ENCODE assay signal across 8 cellular contexts in genomic region chr17:32083549-32083948, GRCh38. TPM values are rescaled to one million over a fixed set of nuclear protein-coding genes. Genes with fewer than 3 reads are reported as not detected.
A peak's percentile ranks its signal among the peaks of the same experiment; 100 is the strongest.
DNase-seq lines count a peak whose midpoint lies in the region; ATAC-seq and TF ChIP-seq lines count a peak whose summit lies in the region.
"Not testable (repeated sequence)": the region's sequence is repeated elsewhere in the genome, so short reads cannot be mapped to it uniquely, and the experiment has no call there.

No MANE protein-coding gene starts in this region.

- intact Hi-C loops in Panc1 (cut with micrococcal nuclease; ENCODE audit: unreplicated experiment) = not testable (repeated sequence)

- BruUV-seq in Panc1 (replicated peaks; lab: Mats Ljungman, UMichigan) = not testable (repeated sequence)

- POLR2A ChIA-PET in Panc1 (lab: Charles Lee) = not testable (repeated sequence)

- H3K4me3 Mint-ChIP-seq in activated naive CD8-positive, alpha-beta T cell treated with anti-CD3 and anti-CD28 coated beads for 36 hours = peak overlapping the region; percentile 61
- H3K4me3 Mint-ChIP-seq in endodermal cell (peak overlapping the region; percentile 54), nephron (peak overlapping the region; percentile 61 to 75 (median 71))
- H3K4me3 Mint-ChIP-seq in stimulated activated memory B cell treated with anti-CD40 and anti-IgM and Interleukin-4, amounts not matched to agents 10 μg/mL and 1 μg/mL and 100 μg/mL, for 72 hours = peak overlapping the region; percentile 66

- in situ Hi-C loops in Panc1 (cut with HindIII; ENCODE audit: low pct_unique_long_range_greater_than_20kb, low sequenced_read_pairs) = not testable (repeated sequence)

- H3K36me3 Mint-ChIP-seq in activated naive CD8-positive, alpha-beta T cell treated with anti-CD3 and anti-CD28 coated beads for 36 hours; endodermal cell (ENCODE audit: low read depth); nephron (ENCODE audit: low read depth); stimulated activated memory B cell treated with anti-CD40 and anti-IgM and Interleukin-4, amounts not matched to agents 10 μg/mL and 1 μg/mL and 100 μg/mL, for 72 hours: not testable (repeated sequence)

- H3K27ac Mint-ChIP-seq in activated naive CD8-positive, alpha-beta T cell treated with anti-CD3 and anti-CD28 coated beads for 36 hours = peak overlapping the region; percentile 34
- H3K27ac Mint-ChIP-seq in endodermal cell = peak overlapping the region; percentile 88
- H3K27ac Mint-ChIP-seq in nephron = peak overlapping the region in 1 of 3 experiments; percentile 81
- peak overlapping the region; percentile 42 for H3K27ac Mint-ChIP-seq in stimulated activated memory B cell treated with anti-CD40 and anti-IgM and Interleukin-4, amounts not matched to agents 10 μg/mL and 1 μg/mL and 100 μg/mL, for 72 hours

- not testable (repeated sequence) for TF ChIP-seq CTCF in AG09309 (IDR thresholded peaks at IDR 0.05; ENCODE audit: control insufficient read depth, insufficient read depth, low read depth, low read length, missing control alignments); Panc1 (IDR thresholded peaks at IDR 0.05); endodermal cell (conservative IDR thresholded peaks at IDR 0.05); nephron (IDR thresholded peaks at IDR 0.05; ENCODE audit: unreplicated experiment in 3 of 3)

- not testable (repeated sequence) for H3K27ac ChIP-seq in Panc1 (ENCODE audit: low read length); iPS DF 6.9 (ENCODE audit: low read length)
- peak overlapping the region; percentile 79 for H3K27ac ChIP-seq in endodermal cell (ENCODE audit: low read depth, low read length)

- CTCF ChIA-PET in Panc1 (lab: Charles Lee) = not testable (repeated sequence)

- not testable (repeated sequence) for H3K9me3 ChIP-seq in Panc1 (ENCODE audit: control insufficient read depth, insufficient read depth, low read depth, low read length); endodermal cell (ENCODE audit: control insufficient read depth, low read length); iPS DF 6.9 (ENCODE audit: control insufficient read depth, insufficient read depth, low read length)

- not testable (repeated sequence) for H3K36me3 ChIP-seq in H7 (replicated peaks; ENCODE audit: control insufficient read depth, insufficient read depth, low read length); Panc1 (ENCODE audit: control insufficient read depth, insufficient read depth, low read length); endodermal cell (ENCODE audit: control insufficient read depth, insufficient read depth, low read length); iPS DF 6.9 (ENCODE audit: control insufficient read depth, insufficient read depth, low read length)

- peak; percentile 55 for ATAC-seq in Panc1
- ATAC-seq in stimulated activated memory B cell treated with anti-CD40 and anti-IgM and Interleukin-4, amounts not matched to agents 10 μg/mL and 1 μg/mL and 100 μg/mL, for 72 hours = peak; percentile 46

- not testable (repeated sequence) for DNase-seq in AG09309 (ENCODE audit: low read depth); Panc1 (ENCODE audit: low read depth, low spot score); activated naive CD8-positive, alpha-beta T cell treated with anti-CD3 and anti-CD28 coated beads for 36 hours; iPS DF 6.9 (ENCODE audit: low read depth, low spot score)
- DNase-seq in H7 (peak; percentile 52), endodermal cell (peak; percentile 75)

- H3K9me3 Mint-ChIP-seq in activated naive CD8-positive, alpha-beta T cell treated with anti-CD3 and anti-CD28 coated beads for 36 hours; endodermal cell; nephron; stimulated activated memory B cell treated with anti-CD40 and anti-IgM and Interleukin-4, amounts not matched to agents 10 μg/mL and 1 μg/mL and 100 μg/mL, for 72 hours: not testable (repeated sequence)

- not testable (repeated sequence) for H3K27me3 Mint-ChIP-seq in activated naive CD8-positive, alpha-beta T cell treated with anti-CD3 and anti-CD28 coated beads for 36 hours; endodermal cell (ENCODE audit: insufficient read depth); nephron (ENCODE audit: low read depth); stimulated activated memory B cell treated with anti-CD40 and anti-IgM and Interleukin-4, amounts not matched to agents 10 μg/mL and 1 μg/mL and 100 μg/mL, for 72 hours

- H3K4me3 ChIP-seq in AG09309 (ENCODE audit: control insufficient read depth, low read depth, low read length) (peak overlapping the region; percentile 48), H7 (ENCODE audit: insufficient read depth, low read depth, low read length) (peak overlapping the region; percentile 52), Panc1 (ENCODE audit: low read depth in 2 of 2, low read length in 2 of 2) (peak overlapping the region; percentile 30 to 50), endodermal cell (ENCODE audit: low read length) (peak overlapping the region; percentile 58), iPS DF 6.9 (ENCODE audit: low read length) (peak overlapping the region; percentile 40; the same call in 1 of the 2 replicates)

- not testable (repeated sequence) for H3K4me1 ChIP-seq in Panc1 (ENCODE audit: control insufficient read depth, insufficient read depth, low read length); endodermal cell (ENCODE audit: control insufficient read depth, insufficient read depth, low read length); iPS DF 6.9 (ENCODE audit: control insufficient read depth, insufficient read depth, low read length)

- H3K9ac ChIP-seq in endodermal cell (ENCODE audit: extremely low read depth, low read length, poor library complexity, severe bottlenecking) = peak overlapping the region; percentile 6

- 0 to 6% methylated on average over 1 to 6 of the region's 13 CpGs for WGBS in endodermal cell (ENCODE audit: insufficient coverage in 1 of 2, insufficient read length in 1 of 2), 2 experiments
- no CpG with 5 or more reads among the region's 13 CpGs for WGBS in iPS DF 6.9 (ENCODE audit: insufficient coverage, insufficient read length)

- H3K4me1 Mint-ChIP-seq in activated naive CD8-positive, alpha-beta T cell treated with anti-CD3 and anti-CD28 coated beads for 36 hours; endodermal cell; nephron; stimulated activated memory B cell treated with anti-CD40 and anti-IgM and Interleukin-4, amounts not matched to agents 10 μg/mL and 1 μg/mL and 100 μg/mL, for 72 hours: not testable (repeated sequence)

- not testable (repeated sequence) for H3K27me3 ChIP-seq in H7 (ENCODE audit: control insufficient read depth, insufficient read depth, low read length); Panc1 (ENCODE audit: control insufficient read depth, insufficient read depth, low read length); endodermal cell (ENCODE audit: control insufficient read depth, insufficient read depth, low read length, poor library complexity, severe bottlenecking); iPS DF 6.9 (ENCODE audit: control insufficient read depth, insufficient read depth, low read length)

RNA-seq across cellular contexts. Expression of gene RHOT1, which starts 58.8 kb away (rescaled TPM):
- 54.1 and 68.7 TPM in 2 replicates for total RNA-seq in H7 (2014; rRNA removed; shearing (Covaris generic))
- total RNA-seq in Panc1 (2021; ENCODE audit: unreplicated experiment) = 39.2 TPM
- polyA plus RNA-seq in Panc1 (2012; ENCODE audit: insufficient read length) = 23.5 TPM
- 10 to 100 TPM; 22.8 to 22.9 TPM for total RNA-seq in activated naive CD8-positive, alpha-beta T cell treated with anti-CD3 and anti-CD28 coated beads for 36 hours
- 10 to 100 TPM; 30.0 to 35.7 TPM for total RNA-seq in endodermal cell
- 47.5 TPM for polyA plus RNA-seq in endodermal cell (2013, experiment 1 of 2)
- polyA plus RNA-seq in endodermal cell (2013, experiment 2 of 2) = 44.7 TPM
